27 cellular contexts compared by ENCODE assay signal in the genomic region with DNA sequence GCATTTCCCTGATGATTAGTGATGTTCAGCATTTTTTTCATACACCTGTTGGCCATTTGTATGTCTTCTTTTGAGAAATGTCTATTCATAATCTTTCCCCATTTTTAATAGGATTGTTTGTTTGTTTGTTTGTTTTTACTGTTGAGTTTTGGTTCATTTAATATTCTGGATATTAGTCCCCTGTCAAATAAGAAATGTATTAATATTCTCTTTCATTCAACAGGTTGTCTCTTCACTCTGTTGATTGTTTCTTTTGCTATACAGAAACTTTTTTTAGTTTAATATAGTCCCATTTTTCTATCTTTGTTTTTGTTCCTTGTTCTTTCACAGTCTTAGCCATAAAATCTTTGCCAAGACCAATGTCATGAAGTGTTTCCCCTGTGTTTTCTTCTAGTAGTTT.
"Had no signal": no experiment of that assay in that cellular context is flagged by ENCODE, and none has a peak within 500 bp of the region (broad histone marks: within the 10 kb centered on the region; RNA-seq: fewer than 3 reads in every experiment).

No MANE protein-coding gene starts in this region.

- H3K4me3 ChIP-seq: colonic mucosa, coronary artery, dorsolateral prefrontal cortex, esophagus muscularis mucosa, esophagus squamous epithelium, gastrocnemius medialis, gastroesophageal sphincter, heart left ventricle, heart right ventricle, hepatocyte had no signal

- ATAC-seq: effector memory CD8-positive, alpha-beta T cell; esophagus mucosa; foreskin keratinocyte; gastrocnemius medialis; gastroesophageal sphincter; heart left ventricle; heart right ventricle had no signal

- FAIRE-seq: endometrium, endothelial cell of umbilical vein had no signal

- H3K4me1 ChIP-seq: colonic mucosa, esophagus muscularis mucosa, esophagus squamous epithelium, foreskin keratinocyte, gastrocnemius medialis, gastroesophageal sphincter, heart left ventricle, heart right ventricle had no signal

- DNase-seq: colonic mucosa; cortex of kidney; dermis blood vessel endothelial cell; dorsolateral prefrontal cortex; effector CD4-positive, alpha-beta T cell; effector CD8-positive, alpha-beta T cell; effector memory CD4-positive, alpha-beta T cell; effector memory CD8-positive, alpha-beta T cell; endodermal cell; erythroblast; esophagus squamous epithelium; foreskin fibroblast; foreskin keratinocyte; foreskin melanocyte; gastrocnemius medialis; glutamatergic neuron; head of caudate nucleus; heart left ventricle; heart right ventricle had no signal

- H3K27ac ChIP-seq: colonic mucosa, coronary artery, dorsolateral prefrontal cortex, epithelial cell of prostate, esophagus muscularis mucosa, esophagus squamous epithelium, foreskin keratinocyte, gastrocnemius medialis, gastroesophageal sphincter, heart left ventricle, heart right ventricle, hepatocyte had no signal

- H3K9me3 ChIP-seq: colonic mucosa, esophagus squamous epithelium, gastrocnemius medialis had no signal

- H3K36me3 ChIP-seq: colonic mucosa, esophagus muscularis mucosa, esophagus squamous epithelium, gastrocnemius medialis, gastroesophageal sphincter, heart left ventricle, heart right ventricle had no signal
